In the genomic region with DNA sequence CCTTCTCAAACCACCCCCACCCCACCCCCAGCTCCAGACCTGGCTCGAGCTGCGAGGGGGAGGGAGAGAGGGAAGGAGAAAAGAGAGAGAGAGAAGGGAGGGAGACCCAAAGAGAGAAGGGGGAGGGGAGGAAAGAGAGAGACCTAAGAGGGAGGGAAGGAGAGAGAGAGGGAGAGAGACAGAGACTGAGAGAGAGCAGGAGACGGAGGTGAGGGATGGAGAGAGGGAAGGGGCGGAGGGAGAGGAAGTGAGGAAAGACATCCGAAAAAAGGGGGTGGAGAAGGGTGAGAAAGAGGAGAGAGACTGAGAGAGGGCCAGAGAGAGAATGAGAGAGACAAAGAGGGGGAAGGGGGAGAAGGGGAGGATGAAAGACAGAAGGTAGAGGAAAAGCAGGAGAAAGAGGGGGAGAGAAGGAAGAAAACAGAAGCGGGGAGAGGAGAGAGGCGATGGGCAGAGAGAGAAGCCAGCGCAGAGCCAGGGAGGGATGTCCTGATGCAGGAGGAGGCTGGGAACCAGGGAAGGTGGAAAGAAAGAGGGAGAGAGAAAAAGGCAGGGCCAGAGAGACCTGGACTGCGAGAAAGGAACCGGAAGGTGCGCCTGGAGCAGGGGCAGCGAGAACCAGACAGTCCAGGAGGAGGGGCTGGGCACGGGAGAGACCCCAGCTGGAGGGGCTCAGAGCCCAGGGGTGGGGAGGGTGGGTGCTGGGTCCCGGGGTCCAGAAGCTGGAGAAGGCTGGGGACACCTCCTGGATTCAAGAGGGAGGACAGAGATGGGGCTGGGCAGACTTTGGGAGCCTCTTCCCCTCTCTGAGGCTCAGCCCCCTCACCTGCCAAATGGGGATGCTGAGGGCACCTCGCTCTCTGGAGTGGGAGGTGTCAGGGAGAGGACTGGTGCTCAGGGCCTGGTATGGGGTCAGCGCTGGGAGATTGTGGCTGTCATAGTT, we compare ENCODE assay signal across 8 cellular contexts. TPM values are rescaled to one million over a fixed set of nuclear protein-coding genes. Genes with fewer than 3 reads are reported as not detected.
DNase-seq lines count a peak whose midpoint lies in the region; ATAC-seq and TF ChIP-seq lines count a peak whose summit lies in the region.

No MANE protein-coding gene starts in this region.

- peak overlapping the region; percentile 70 for H3K27ac ChIP-seq in CD4-positive, CD25-positive, alpha-beta regulatory T cell (ENCODE audit: insufficient read depth, low read length, poor library complexity, severe bottlenecking)
- peak overlapping the region; percentile 98 for H3K27ac ChIP-seq in caudate nucleus (ENCODE audit: low read depth, low read length)

- H3K27me3 Mint-ChIP-seq in CD4-positive, CD25-positive, alpha-beta regulatory T cell = peaks cover 18% of the 10 kb centered on the region

- ATAC-seq in CD4-positive, CD25-positive, alpha-beta regulatory T cell (ENCODE audit: low read depth in 2 of 2) = no peak
- ATAC-seq in HG02798 (IDR thresholded peaks at IDR 0.05; ENCODE audit: poor library complexity, unreplicated experiment) (no peak), HG02973 (IDR thresholded peaks at IDR 0.05; ENCODE audit: unreplicated experiment) (no peak)

- H3K4me2 ChIP-seq in Loucy (ENCODE audit: low read depth, low read length, poor library complexity, severe bottlenecking) = peak overlapping the region; percentile 87

- peaks cover 0 to 3% of the 10 kb centered on the region in 2 experiments for H3K9me3 ChIP-seq in CD4-positive, CD25-positive, alpha-beta regulatory T cell (ENCODE audit: control insufficient read depth in 2 of 2, low read length in 2 of 2)
- no peaks in the 10 kb centered on the region for H3K9me3 ChIP-seq in Loucy (ENCODE audit: insufficient read depth, low read depth, low read length)

- H3K27me3 ChIP-seq in CD4-positive, CD25-positive, alpha-beta regulatory T cell (ENCODE audit: control insufficient read depth, insufficient read depth, low read length) = no peaks in the 10 kb centered on the region
- H3K27me3 ChIP-seq in Loucy (ENCODE audit: insufficient read depth, low read length, poor library complexity, severe bottlenecking) = no peaks in the 10 kb centered on the region

- peak overlapping the region in 1 of 3 donors; percentile 9 for H3K27ac Mint-ChIP-seq in CD4-positive, CD25-positive, alpha-beta regulatory T cell

- peaks cover 16% of the 10 kb centered on the region for H3K4me1 ChIP-seq in CD4-positive, CD25-positive, alpha-beta regulatory T cell (ENCODE audit: control insufficient read depth, insufficient read depth, low read length, poor library complexity, severe bottlenecking)
- peaks cover 34% of the 10 kb centered on the region for H3K4me1 ChIP-seq in Loucy (ENCODE audit: insufficient read depth, low read length, poor library complexity, severe bottlenecking)

- peak overlapping the region; percentile 87 for H3K9ac ChIP-seq in Loucy (ENCODE audit: low read depth, low read length, poor library complexity, severe bottlenecking)

- TF ChIP-seq CTCF in Loucy (conservative IDR thresholded peaks at IDR 0.05; ENCODE audit: low read length) = no peak

- H3K36me3 Mint-ChIP-seq in CD4-positive, CD25-positive, alpha-beta regulatory T cell = no peaks in the 10 kb centered on the region

- no peaks in the 10 kb centered on the region for H3K9me2 ChIP-seq in Loucy (replicated peaks; ENCODE audit: low read depth, low read length)

- no peak overlapping the region for H3K4me3 ChIP-seq in CD4-positive, CD25-positive, alpha-beta regulatory T cell (ENCODE audit: low read depth, low read length)
- H3K4me3 ChIP-seq in Loucy (ENCODE audit: low read length, poor library complexity, severe bottlenecking) = peak overlapping the region; percentile 96

- H2AFZ ChIP-seq in Loucy (ENCODE audit: low read length) = peak overlapping the region; percentile 66; the same call in 1 of the 2 replicates

- peaks cover 0 to 22% (median 0%) of the 10 kb centered on the region in 4 donors for H3K4me1 Mint-ChIP-seq in CD4-positive, CD25-positive, alpha-beta regulatory T cell

- H3K79me2 ChIP-seq in Loucy (ENCODE audit: insufficient read depth, low read length) = peaks cover 41% of the 10 kb centered on the region

- H3K9me3 Mint-ChIP-seq in CD4-positive, CD25-positive, alpha-beta regulatory T cell = peaks cover 0 to 2% (median 0%) of the 10 kb centered on the region in 7 donors

- peaks cover 29% of the 10 kb centered on the region for H4K20me1 ChIP-seq in Loucy (ENCODE audit: insufficient read depth, low read length, poor library complexity, severe bottlenecking)

- peak overlapping the region in 2 of 4 donors; percentile 63 to 64 for H3K4me3 Mint-ChIP-seq in CD4-positive, CD25-positive, alpha-beta regulatory T cell

- no peak for DNase-seq in CD4-positive, CD25-positive, alpha-beta regulatory T cell
- DNase-seq in caudate nucleus (lab: John Stamatoyannopoulos, UW) (peak in 1 of 61 donors; percentile 33), midbrain (lab: John Stamatoyannopoulos, UW) (peak; percentile 36), OCI-M2 (lab: John Stamatoyannopoulos, UW; ENCODE audit: unreplicated experiment) (no peak)
- no peak for DNase-seq in central memory CD4-positive, alpha-beta T cell

- H3K36me3 ChIP-seq in CD4-positive, CD25-positive, alpha-beta regulatory T cell (ENCODE audit: control insufficient read depth, insufficient read depth, low read length) = no peaks in the 10 kb centered on the region
- peaks cover 10% of the 10 kb centered on the region; the same call in 1 of the 2 replicates for H3K36me3 ChIP-seq in Loucy (ENCODE audit: insufficient read depth, low read length)

- no peaks in the 10 kb centered on the region for H3F3A ChIP-seq in Loucy (ENCODE audit: low read depth)

RNA-seq across cellular contexts. Expression of gene SPACA6, which starts 1.7 kb away (rescaled TPM):
- 4.4 TPM for total RNA-seq in CD4-positive, CD25-positive, alpha-beta regulatory T cell
- polyA plus RNA-seq in CD4-positive, CD25-positive, alpha-beta regulatory T cell = 1 to 10 TPM in 3 of 4 donors, under 1 TPM in 1; 0.98 to 5.6 (median 1.6) TPM

RNA-seq across cellular contexts. Expression of gene HAS1, which starts 32.4 kb away (rescaled TPM):
- 0.86 TPM for total RNA-seq in CD4-positive, CD25-positive, alpha-beta regulatory T cell
- polyA plus RNA-seq in CD4-positive, CD25-positive, alpha-beta regulatory T cell = not detected

RNA-seq across cellular contexts. Expression of gene SIGLEC14, which starts 44.8 kb away (rescaled TPM):
- not detected for total RNA-seq in CD4-positive, CD25-positive, alpha-beta regulatory T cell
- under 1 TPM in 2 of 4 donors, not detected in 2; 0.08 to 0.18 TPM for polyA plus RNA-seq in CD4-positive, CD25-positive, alpha-beta regulatory T cell
